ENCODE assay signal across 8 cellular contexts in genomic region chr11:129846508-129847335, GRCh38. TPM values are rescaled to one million over a fixed set of nuclear protein-coding genes. Genes with fewer than 3 reads are reported as not detected.
A peak's percentile ranks its signal among the peaks of the same experiment; 100 is the strongest.
DNase-seq lines count a peak whose midpoint lies in the region; ATAC-seq, FAIRE-seq and TF ChIP-seq lines count a peak whose summit lies in the region.

No MANE protein-coding gene starts in this region.

- peaks cover 5% of the 10 kb centered on the region; the same call in 1 of the 2 replicates for H4K20me1 ChIP-seq in HepG2 (ENCODE audit: insufficient read depth, low read length)

- BruUV-seq in HepG2 (replicated peaks; lab: Mats Ljungman, UMichigan) = no TSS peak

- 68% methylated on average over 6 of the region's 6 CpGs for WGBS in HepG2 (ENCODE audit: low lambda C conversion rate)

- H3K4me2 ChIP-seq in HepG2 (ENCODE audit: low read depth, low read length) = no peak overlapping the region

- H3K27ac Mint-ChIP-seq in activated CD4-positive, alpha-beta memory T cell treated with anti-CD3 and anti-CD28 coated beads for 36 hours = peak overlapping the region; percentile 64

- no peak for TF ChIP-seq POLR2A in HepG2 (IDR thresholded peaks at IDR 0.05; ENCODE audit: insufficient read depth in 1 of 2, low read depth in 2 of 2, low read length in 2 of 2)

- no peak overlapping the region for H3K4me3 Mint-ChIP-seq in activated CD4-positive, alpha-beta memory T cell treated with anti-CD3 and anti-CD28 coated beads for 36 hours

- peaks cover 26% of the 10 kb centered on the region for H3K4me1 Mint-ChIP-seq in activated CD4-positive, alpha-beta memory T cell treated with anti-CD3 and anti-CD28 coated beads for 36 hours (ENCODE audit: low read depth)

- 0 out of 4 replicates have a peak, but pooled peaks of 1 of the 2 experiments have one; percentile 10 for TF ChIP-seq EP300 in HepG2 (IDR thresholded peaks at IDR 0.05; ENCODE audit: low read depth in 2 of 2, low read length in 2 of 2)
- TF ChIP-seq EP300 in HepG2 (CRISPR knock-in tag; IDR thresholded peaks at IDR 0.05; ENCODE audit: borderline replicate concordance) = no peak

- no peaks in the 10 kb centered on the region for H3K9me3 ChIP-seq in HepG2 (ENCODE audit: low read length)

- POLR2A ChIA-PET in activated CD4-positive, alpha-beta memory T cell treated with anti-CD3 and anti-CD28 coated beads for 36 hours (lab: Charles Lee) = no interaction called here
- POLR2A ChIA-PET in HepG2 (lab: Yijun Ruan, JAX) = interaction anchor here (0.9 kb wide), 1 partner anchor 18 kb away, joined by 3 read pairs; no protein-coding TSS in a partner anchor

- in situ Hi-C loops in HepG2 (cut with HindIII; ENCODE audit: extremely low pct_ligation_motif_present, low pct_unique_long_range_greater_than_20kb) = no loop called here

- H3K27me3 ChIP-seq in HepG2 (ENCODE audit: control insufficient read depth in 1 of 2, insufficient read depth in 2 of 2, low read length in 2 of 2) = no peaks in the 10 kb centered on the region; a peak in 1 of 5 replicates

- H3K4me1 ChIP-seq in HepG2 (ENCODE audit: insufficient read depth, low read length) = peaks cover 41% of the 10 kb centered on the region

- peaks cover 1 to 12% of the 10 kb centered on the region in 2 experiments; a peak in 1 of 5 replicates for H3K36me3 ChIP-seq in HepG2 (replicated peaks in 1 of 2; ENCODE audit: control insufficient read depth in 1 of 2, insufficient read depth in 2 of 2, low read length in 2 of 2)

- peak; percentile 88 for ATAC-seq in HepG2
- no peak for ATAC-seq in HG03457 (IDR thresholded peaks at IDR 0.05; ENCODE audit: unreplicated experiment)
- no peak for ATAC-seq in HG03378 (IDR thresholded peaks at IDR 0.05; ENCODE audit: unreplicated experiment)

- intact Hi-C loops in activated CD4-positive, alpha-beta memory T cell treated with anti-CD3 and anti-CD28 coated beads for 36 hours (cut with micrococcal nuclease) = loop anchor here (2.0 kb wide), 1 partner anchor 32 kb away; the partner anchor contains the start of gene TMEM45B
- intact Hi-C loops in HepG2 (cut with micrococcal nuclease; ENCODE audit: unreplicated experiment) = no loop called here

- H3K79me2 ChIP-seq in HepG2 (ENCODE audit: insufficient read depth, low read length) = peaks cover 7% of the 10 kb centered on the region

- no peak for TF ChIP-seq RAD21 in HepG2 (CRISPR knock-in tag; IDR thresholded peaks at IDR 0.05)

- H3K27me3 Mint-ChIP-seq in activated CD4-positive, alpha-beta memory T cell treated with anti-CD3 and anti-CD28 coated beads for 36 hours = no peaks in the 10 kb centered on the region

- no peak overlapping the region for H3K4me3 ChIP-seq in HepG2 (replicated peaks in 1 of 3; ENCODE audit: insufficient read depth in 1 of 3, low read depth in 2 of 3, low read length in 3 of 3)
- H3K4me3 ChIP-seq in coronary artery = no peak overlapping the region

- H3K36me3 Mint-ChIP-seq in activated CD4-positive, alpha-beta memory T cell treated with anti-CD3 and anti-CD28 coated beads for 36 hours = peaks cover 9% of the 10 kb centered on the region

- DNase-seq in COR-L47 (lab: John Stamatoyannopoulos, UW) (peak; percentile 12), HuH-7 (ENCODE audit: low spot score) (peak; percentile 52), HepG2 (ENCODE audit: low spot score) (peak; percentile 83), coronary artery (ENCODE audit: low spot score) (no peak), C1 segment of cervical spinal cord (lab: John Stamatoyannopoulos, UW) (no peak)
- DNase-seq in activated CD4-positive, alpha-beta memory T cell treated with anti-CD3 and anti-CD28 coated beads for 36 hours = peak; percentile 55

- TF ChIP-seq CTCF in HepG2 (CRISPR knock-in tag; IDR thresholded peaks at IDR 0.05) (no peak), coronary artery (IDR thresholded peaks at IDR 0.05) (no peak)

- H3K9ac ChIP-seq in HepG2 (ENCODE audit: insufficient read depth, low read depth, low read length) = no peak overlapping the region

- H3K27ac ChIP-seq in HepG2 (ENCODE audit: extremely low read length, insufficient read depth, low read length) = peak overlapping the region; percentile 7
- H3K27ac ChIP-seq in coronary artery = no peak overlapping the region

- no peak overlapping the region for H2AFZ ChIP-seq in HepG2 (ENCODE audit: low read length)

- CTCF ChIA-PET in activated CD4-positive, alpha-beta memory T cell treated with anti-CD3 and anti-CD28 coated beads for 36 hours (lab: Charles Lee) = interaction anchor here (0.7 kb wide), 1 partner anchor 131 kb away, joined by 5 read pairs; no protein-coding TSS in a partner anchor
- CTCF ChIA-PET in HepG2 (lab: Yijun Ruan, JAX; ENCODE audit: low intra/inter-chr PET ratio, low total read pairs) = no interaction called here

- H3K9me3 Mint-ChIP-seq in activated CD4-positive, alpha-beta memory T cell treated with anti-CD3 and anti-CD28 coated beads for 36 hours = peaks cover 8% of the 10 kb centered on the region

- no peak for FAIRE-seq in HepG2 (lab: Jason Lieb, UNC)

TF ChIP-seq in HepG2, 621 proteins besides CTCF, POLR2A, EP300 and RAD21 (continues in another document):
- TF ChIP-seq ZNF709 (CRISPR knock-in tag; IDR thresholded peaks at IDR 0.05) (0 out of 2 replicates have a peak, but pooled peaks have one; percentile 22), MATR3 (CRISPR knock-in tag; IDR thresholded peaks at IDR 0.05) (no peak), ZNF205 (CRISPR knock-in tag; IDR thresholded peaks at IDR 0.05) (peak; percentile 96), POLR2AphosphoS5 (IDR thresholded peaks at IDR 0.05; ENCODE audit: low read depth, low read length) (0 out of 2 replicates have a peak, but pooled peaks have one; percentile 16), ZFP90 (CRISPR knock-in tag; IDR thresholded peaks at IDR 0.05; ENCODE audit: borderline replicate concordance) (0 out of 2 replicates have a peak, but pooled peaks have one; percentile 38), ZNF354B (CRISPR knock-in tag; IDR thresholded peaks at IDR 0.05) (no peak)

RNA-seq across cellular contexts. Expression of gene TMEM45B, which starts 31.1 kb away (rescaled TPM):
- total RNA-seq in activated CD4-positive, alpha-beta memory T cell treated with anti-CD3 and anti-CD28 coated beads for 36 hours = 1 to 10 TPM; 4.9 to 5.8 TPM
- 17.3 and 29.1 TPM in 2 replicates for total RNA-seq in HepG2 (2016; rRNA removed; fragmentation: Illumina TruSeq; extraction: Trizol)
- 4.8 and 5.2 TPM in 2 replicates for total RNA-seq in HepG2 (2016; cell fraction: cytosol; rRNA removed; fragmentation: Illumina TruSeq; extraction: Trizol; ENCODE audit: low read depth)
- total RNA-seq in HepG2 (2016; cell fraction: insoluble cytoplasmic fraction; rRNA removed; fragmentation: Illumina TruSeq; extraction: Trizol) = 17.2 and 31.3 TPM in 2 replicates
- total RNA-seq in HepG2 (2016; cell fraction: membrane; rRNA removed; fragmentation: Illumina TruSeq; extraction: Trizol) = 8.3 and 11.1 TPM in 2 replicates
- 26.2 and 28.6 TPM in 2 replicates for total RNA-seq in HepG2 (2016; cell fraction: nucleus; rRNA removed; fragmentation: Illumina TruSeq; extraction: Trizol)
- polyA plus RNA-seq in HepG2 (2011; rRNA removed) = 181 and 248 TPM in 2 replicates
- 203 and 223 TPM in 2 replicates for polyA plus RNA-seq in HepG2 (2011; cell fraction: cytosol; rRNA removed)
- polyA plus RNA-seq in HepG2 (2011; cell fraction: nucleus; rRNA removed) = 104 and 141 TPM in 2 replicates
- 166 and 200 TPM in 2 replicates for polyA plus RNA-seq in HepG2 (2012)
- 5.1 and 7.6 TPM in 2 replicates for polyA plus RNA-seq in HepG2 (2016; cell fraction: cytosol; fragmentation: Illumina TruSeq; extraction: Trizol; ENCODE audit: low read depth)
- 13.8 and 13.9 TPM in 2 replicates for polyA plus RNA-seq in HepG2 (2016; cell fraction: insoluble cytoplasmic fraction; fragmentation: Illumina TruSeq; extraction: Trizol; ENCODE audit: low read depth)
- polyA plus RNA-seq in HepG2 (2016; cell fraction: membrane; fragmentation: Illumina TruSeq; extraction: Trizol; ENCODE audit: low read depth) = 7.9 and 8.9 TPM in 2 replicates
- polyA plus RNA-seq in HepG2 (2016; cell fraction: nucleus; fragmentation: Illumina TruSeq; extraction: Trizol; ENCODE audit: insufficient read depth, low read depth) = 45.8 and 46.5 TPM in 2 replicates
- 18.8 and 244 TPM in 2 replicates for polyA minus RNA-seq in HepG2 (2011; rRNA and poly(A)+ RNA removed; ENCODE audit: low replicate concordance)
- 39.7 and 62.5 TPM in 2 replicates for polyA minus RNA-seq in HepG2 (2011; cell fraction: cytosol; rRNA and poly(A)+ RNA removed)
- polyA minus RNA-seq in HepG2 (2011; cell fraction: nucleus; rRNA and poly(A)+ RNA removed) = 45.2 and 49.5 TPM in 2 replicates

RNA-seq across cellular contexts. Expression of gene NFRKB, which starts 48.7 kb away (rescaled TPM):
- 10 to 100 TPM; 34.8 to 39.8 TPM for total RNA-seq in activated CD4-positive, alpha-beta memory T cell treated with anti-CD3 and anti-CD28 coated beads for 36 hours
- 17.9 and 22.9 TPM in 2 replicates for total RNA-seq in HepG2 (2016; rRNA removed; fragmentation: Illumina TruSeq; extraction: Trizol)
- total RNA-seq in HepG2 (2016; cell fraction: cytosol; rRNA removed; fragmentation: Illumina TruSeq; extraction: Trizol; ENCODE audit: low read depth) = 4.2 and 4.3 TPM in 2 replicates
- total RNA-seq in HepG2 (2016; cell fraction: insoluble cytoplasmic fraction; rRNA removed; fragmentation: Illumina TruSeq; extraction: Trizol) = 14.3 and 22.1 TPM in 2 replicates
- 10.6 and 11.5 TPM in 2 replicates for total RNA-seq in HepG2 (2016; cell fraction: membrane; rRNA removed; fragmentation: Illumina TruSeq; extraction: Trizol)
- 25.7 and 37.4 TPM in 2 replicates for total RNA-seq in HepG2 (2016; cell fraction: nucleus; rRNA removed; fragmentation: Illumina TruSeq; extraction: Trizol)
- polyA plus RNA-seq in HepG2 (2011; rRNA removed) = 23.7 and 31.0 TPM in 2 replicates
- polyA plus RNA-seq in HepG2 (2011; cell fraction: cytosol; rRNA removed) = 14.7 and 16.3 TPM in 2 replicates
- 127 and 157 TPM in 2 replicates for polyA plus RNA-seq in HepG2 (2011; cell fraction: nucleus; rRNA removed)
- 21.8 and 24.9 TPM in 2 replicates for polyA plus RNA-seq in HepG2 (2012)
- polyA plus RNA-seq in HepG2 (2016; cell fraction: cytosol; fragmentation: Illumina TruSeq; extraction: Trizol; ENCODE audit: low read depth) = 1.2 and 1.4 TPM in 2 replicates
- polyA plus RNA-seq in HepG2 (2016; cell fraction: insoluble cytoplasmic fraction; fragmentation: Illumina TruSeq; extraction: Trizol; ENCODE audit: low read depth) = 10.0 and 12.7 TPM in 2 replicates
- polyA plus RNA-seq in HepG2 (2016; cell fraction: membrane; fragmentation: Illumina TruSeq; extraction: Trizol; ENCODE audit: low read depth) = 3.3 and 3.4 TPM in 2 replicates
- 53.0 and 63.6 TPM in 2 replicates for polyA plus RNA-seq in HepG2 (2016; cell fraction: nucleus; fragmentation: Illumina TruSeq; extraction: Trizol; ENCODE audit: insufficient read depth, low read depth)
- polyA minus RNA-seq in HepG2 (2011; rRNA and poly(A)+ RNA removed; ENCODE audit: low replicate concordance) = 22.5 and 25.1 TPM in 2 replicates
- 7.3 and 11.0 TPM in 2 replicates for polyA minus RNA-seq in HepG2 (2011; cell fraction: cytosol; rRNA and poly(A)+ RNA removed)
- 49.2 and 52.1 TPM in 2 replicates for polyA minus RNA-seq in HepG2 (2011; cell fraction: nucleus; rRNA and poly(A)+ RNA removed)

Comparison
In these comparisons a context has a peak if more than half of its experiments do, and no peak if none do; other contexts are left out.
1. DNase-seq: peak in COR-L47 (single experiment), HuH-7 (single experiment), activated CD4-positive, alpha-beta memory T cell treated with anti-CD3 and anti-CD28 coated beads for 36 hours (single experiment) and HepG2 (single experiment); none in coronary artery (single experiment) and C1 segment of cervical spinal cord (0 of 14).